Comparison of ENCODE assay signal across 9 cellular contexts in genomic region chr19:43751466-43752220, GRCh38. TPM values are rescaled to one million over a fixed set of nuclear protein-coding genes. Genes with fewer than 3 reads are reported as not detected.
DNase-seq lines count a peak whose midpoint lies in the region; FAIRE-seq and TF ChIP-seq lines count a peak whose summit lies in the region.
"Had no signal": no experiment of that assay in that cellular context is flagged by ENCODE, and none has a peak within 500 bp of the region (broad histone marks: within the 10 kb centered on the region; RNA-seq: fewer than 3 reads in every experiment).

No MANE protein-coding gene starts in this region.

- H3K79me1 ChIP-seq in mesenchymal stem cell (replicated peaks; ENCODE audit: low read length, poor library complexity, severe bottlenecking), result peaks cover 25% of the 10 kb centered on the region

- no peak overlapping the region for H3K18ac ChIP-seq in mesenchymal stem cell (ENCODE audit: low read depth in 1 of 2, low read length in 2 of 2)

- H2BK120ac ChIP-seq in mesenchymal stem cell (ENCODE audit: low read depth, low read length), result no peak overlapping the region

- no peak overlapping the region for H3K23ac ChIP-seq in mesenchymal stem cell (ENCODE audit: low read length in 2 of 2)

- no peak overlapping the region for H4K8ac ChIP-seq in mesenchymal stem cell (ENCODE audit: low read length)

- H3K27ac Mint-ChIP-seq in T-helper 1 cell treated with Interleukin-12 subunit alpha and Interleukin-12 subunit beta and Interleukin-4 antibody, amounts not matched to agents 30 μg/mL and 1 μg/mL, for 36 hours, result no peak overlapping the region

- DNase-seq in GM12892 (ENCODE audit: insufficient read length), result no peak
- peak; percentile 47 for DNase-seq in mesenchymal stem cell
- DNase-seq in MV-4-11 (lab: John Stamatoyannopoulos, UW), result no peak
- no peak for DNase-seq in SKM-1 (lab: John Stamatoyannopoulos, UW; ENCODE audit: unreplicated experiment)
- no peak for DNase-seq in NCI-H446 (lab: John Stamatoyannopoulos, UW)
- DNase-seq: DMS79, NCI-H146 had no signal

- H3K4me1 ChIP-seq in mesenchymal stem cell (ENCODE audit: control insufficient read depth, insufficient read depth, low read depth, low read length), result peaks cover 38% of the 10 kb centered on the region

- TF ChIP-seq POLR2A in GM12892 (IDR thresholded peaks at IDR 0.05; ENCODE audit: low read depth, low read length), result no peak; the same call in 1 of the 2 replicates

- no peak overlapping the region for H2AFZ ChIP-seq in mesenchymal stem cell (ENCODE audit: low read depth, low read length)

- no peak overlapping the region for H3K14ac ChIP-seq in mesenchymal stem cell (ENCODE audit: low read length in 2 of 2)

- H3K27me3 ChIP-seq in mesenchymal stem cell (ENCODE audit: control insufficient read depth in 1 of 2, insufficient read depth in 1 of 2, low read length in 2 of 2), result no peaks in the 10 kb centered on the region

- peaks cover 31 to 55% of the 10 kb centered on the region in 2 experiments for H3K36me3 ChIP-seq in mesenchymal stem cell (ENCODE audit: control insufficient read depth in 1 of 2, insufficient read depth in 2 of 2, low read depth in 1 of 2, low read length in 2 of 2)

- no peak overlapping the region for H2BK12ac ChIP-seq in mesenchymal stem cell (ENCODE audit: low read length in 2 of 2)

- H2BK15ac ChIP-seq in mesenchymal stem cell (ENCODE audit: low read depth, poor library complexity, severe bottlenecking), result no peak overlapping the region

- H3K4me2 ChIP-seq in mesenchymal stem cell (ENCODE audit: low read length, poor library complexity, severe bottlenecking), result no peak overlapping the region

- peaks cover 44% of the 10 kb centered on the region for H3K4me1 Mint-ChIP-seq in T-helper 1 cell treated with Interleukin-12 subunit alpha and Interleukin-12 subunit beta and Interleukin-4 antibody, amounts not matched to agents 30 μg/mL and 1 μg/mL, for 36 hours (ENCODE audit: low read depth)

- no peak overlapping the region for H3K4me3 ChIP-seq in mesenchymal stem cell (ENCODE audit: insufficient read depth in 1 of 2, low read depth in 1 of 2, low read length in 2 of 2)

- no peaks in the 10 kb centered on the region for H3K27me3 Mint-ChIP-seq in T-helper 1 cell treated with Interleukin-12 subunit alpha and Interleukin-12 subunit beta and Interleukin-4 antibody, amounts not matched to agents 30 μg/mL and 1 μg/mL, for 36 hours (ENCODE audit: low read depth)

- no peak overlapping the region for H3K4ac ChIP-seq in mesenchymal stem cell (ENCODE audit: low read depth in 1 of 2, low read length in 2 of 2)

- H3K9ac ChIP-seq in mesenchymal stem cell (ENCODE audit: low read length), result no peak overlapping the region

- peak overlapping the region; percentile 96 for H2AK5ac ChIP-seq in mesenchymal stem cell (ENCODE audit: low read length, severe bottlenecking)

- H3K9me3 ChIP-seq in mesenchymal stem cell (ENCODE audit: control insufficient read depth, low read length), result no peaks in the 10 kb centered on the region

- no peak overlapping the region for H2BK5ac ChIP-seq in mesenchymal stem cell (ENCODE audit: low read depth, low read length, poor library complexity, severe bottlenecking)

- H3K27ac ChIP-seq in mesenchymal stem cell (ENCODE audit: low read length, poor library complexity, severe bottlenecking), result peak overlapping the region; percentile 94

- H3K4me3 Mint-ChIP-seq in T-helper 1 cell treated with Interleukin-12 subunit alpha and Interleukin-12 subunit beta and Interleukin-4 antibody, amounts not matched to agents 30 μg/mL and 1 μg/mL, for 36 hours, result peak overlapping the region; percentile 23

- H3K9me3 Mint-ChIP-seq in T-helper 1 cell treated with Interleukin-12 subunit alpha and Interleukin-12 subunit beta and Interleukin-4 antibody, amounts not matched to agents 30 μg/mL and 1 μg/mL, for 36 hours, result no peaks in the 10 kb centered on the region

- peak; percentile 81 for FAIRE-seq in GM12892 (lab: Jason Lieb, UNC)
- FAIRE-seq: RCC 7860 had no signal

- H3K36me3 Mint-ChIP-seq in T-helper 1 cell treated with Interleukin-12 subunit alpha and Interleukin-12 subunit beta and Interleukin-4 antibody, amounts not matched to agents 30 μg/mL and 1 μg/mL, for 36 hours (ENCODE audit: low read depth), result peaks cover 48% of the 10 kb centered on the region

- 82% methylated on average over 2 of the region's 4 CpGs for WGBS in mesenchymal stem cell

- H4K91ac ChIP-seq in mesenchymal stem cell (ENCODE audit: low read length), result no peak overlapping the region

RNA-seq across cellular contexts. Expression of gene SMG9, which starts 3.1 kb away (rescaled TPM):
- polyA plus RNA-seq in GM12892 (2012; ENCODE audit: missing spikeins), result 21.9 TPM
- polyA plus RNA-seq in mesenchymal stem cell (2013, experiment 1 of 2), result 20.5 TPM
- 19.8 TPM for polyA plus RNA-seq in mesenchymal stem cell (2013, experiment 2 of 2)

RNA-seq across cellular contexts. Expression of gene KCNN4, which starts 29.1 kb away (rescaled TPM):
- 41.1 TPM for polyA plus RNA-seq in GM12892 (2012; ENCODE audit: missing spikeins)
- polyA plus RNA-seq in mesenchymal stem cell (2013, experiment 1 of 2), result 0.04 TPM
- 0.08 TPM for polyA plus RNA-seq in mesenchymal stem cell (2013, experiment 2 of 2)

RNA-seq across cellular contexts. Expression of gene IRGC, which starts 35.8 kb away (rescaled TPM):
- not detected for polyA plus RNA-seq in GM12892 (2012; ENCODE audit: missing spikeins)
- polyA plus RNA-seq in mesenchymal stem cell (2013, experiment 1 of 2), result not detected
- polyA plus RNA-seq in mesenchymal stem cell (2013, experiment 2 of 2), result not detected

RNA-seq across cellular contexts. Expression of gene LYPD5, which starts 50.6 kb away (rescaled TPM):
- polyA plus RNA-seq in GM12892 (2012; ENCODE audit: missing spikeins), result not detected
- polyA plus RNA-seq in mesenchymal stem cell (2013, experiment 1 of 2), result 0.12 TPM
- 0.07 TPM for polyA plus RNA-seq in mesenchymal stem cell (2013, experiment 2 of 2)
